Comparison of ENCODE assay signal across 15 cellular contexts in genomic region chr17:4648741-4649140, GRCh38. TPM values are rescaled to one million over a fixed set of nuclear protein-coding genes. Genes with fewer than 3 reads are reported as not detected.
DNase-seq lines count a peak whose midpoint lies in the region; ATAC-seq and TF ChIP-seq lines count a peak whose summit lies in the region.
"Had no signal": no experiment of that assay in that cellular context is flagged by ENCODE, and none has a peak within 500 bp of the region (broad histone marks: within the 10 kb centered on the region; RNA-seq: fewer than 3 reads in every experiment).

No MANE protein-coding gene starts in this region.

- no peaks in the 10 kb centered on the region for H3K9me2 ChIP-seq in hepatocyte (replicated peaks; ENCODE audit: insufficient read depth)

- 56% methylated on average over 2 of the region's 2 CpGs for WGBS in hepatocyte (ENCODE audit: low lambda C conversion rate, missing lambda C conversion rate)

- H3K27me3 ChIP-seq in hepatocyte, result no peaks in the 10 kb centered on the region
- H3K27me3 ChIP-seq: Peyer's patch, testis had no signal

- ATAC-seq in HG02763 (IDR thresholded peaks at IDR 0.05; ENCODE audit: unreplicated experiment), result no peak
- ATAC-seq: GM12878 had no signal

- H3K4me2 ChIP-seq in hepatocyte, result peak overlapping the region; percentile 21

- H4K20me1 ChIP-seq in hepatocyte (ENCODE audit: insufficient read depth, poor library complexity, severe bottlenecking), result no peaks in the 10 kb centered on the region

- POLR2A ChIA-PET in GM10248 (lab: Yijun Ruan, JAX), result no interaction called here

- DNase-seq in CD1c-positive myeloid dendritic cell (ENCODE audit: extremely low spot score), result peak; percentile 72
- DNase-seq in MV-4-11 (lab: John Stamatoyannopoulos, UW), result peak; percentile 85
- peak; percentile 99 for DNase-seq in NCI-H748 treated with DMSO at 0.1 percent for 48 hours (lab: John Stamatoyannopoulos, UW)
- DNase-seq in hepatocyte (ENCODE audit: low spot score), result peak; percentile 57
- no peak for DNase-seq in EL
- DNase-seq in hepatic stellate cell (ENCODE audit: low spot score), result no peak
- no peak for DNase-seq in GM10248 (ENCODE audit: extremely low spot score)
- DNase-seq: activated CD4-positive, alpha-beta T cell treated with anti-CD3 and anti-CD28 coated beads, Interleukin-2, amount 50 U/mL, for 4 hours; NCI-H187 treated with DMSO at 0.1 percent for 48 hours; testis had no signal

- H2AFZ ChIP-seq in hepatocyte, result no peak overlapping the region

- H3K4me3 ChIP-seq in hepatocyte, result no peak overlapping the region
- H3K4me3 ChIP-seq: GM12878, Peyer's patch, testis had no signal

- H3K27ac ChIP-seq in hepatocyte, result no peak overlapping the region
- H3K27ac ChIP-seq: Peyer's patch, testis had no signal

- H3K36me3 ChIP-seq in hepatocyte (replicated peaks; ENCODE audit: insufficient read depth, low read depth), result no peaks in the 10 kb centered on the region
- H3K36me3 ChIP-seq: Peyer's patch had no signal

- no peak for TF ChIP-seq CTCF in hepatocyte (IDR thresholded peaks at IDR 0.05; ENCODE audit: poor library complexity)
- TF ChIP-seq CTCF in GM10248 (IDR thresholded peaks at IDR 0.05; ENCODE audit: control extremely low read depth, extremely low read depth, low read depth, missing control alignments), result no peak

- H3K9me3 ChIP-seq in hepatocyte (ENCODE audit: low read depth), result no peaks in the 10 kb centered on the region
- H3K9me3 ChIP-seq: Peyer's patch, testis had no signal

- no peaks in the 10 kb centered on the region for H3K79me2 ChIP-seq in hepatocyte

- CTCF ChIA-PET in GM10248 (lab: Yijun Ruan, JAX), result interaction anchor here (0.8 to 2.9 kb wide), 4 partner anchors 8 to 38 kb away, joined by 3 to 8 read pairs (median 5); no protein-coding TSS in a partner anchor

- H3K4me1 ChIP-seq in hepatocyte (ENCODE audit: insufficient read depth), result no peaks in the 10 kb centered on the region
- H3K4me1 ChIP-seq: testis had no signal

RNA-seq across cellular contexts. Expression of gene ALOX15, which starts 7.3 kb away (rescaled TPM):
- 1.9 and 2.1 TPM in 2 replicates for total RNA-seq in hepatocyte
- 5.5 and 7.5 TPM in 2 replicates for polyA plus RNA-seq in hepatocyte
- total RNA-seq: fibroblast of lung, osteocyte, Peyer's patch had no signal
- polyA plus RNA-seq: fibroblast of lung had no signal

RNA-seq across cellular contexts. Expression of gene PELP1, which starts 55.2 kb away (rescaled TPM):
- total RNA-seq in hepatocyte, result 17.6 and 18.5 TPM in 2 replicates
- 35.2 and 42.9 TPM in 2 replicates for polyA plus RNA-seq in hepatocyte

Comparison
In these comparisons a context has a peak if more than half of its experiments do, and no peak if none do; other contexts are left out.
1. DNase-seq: peak in CD1c-positive myeloid dendritic cell (single experiment), MV-4-11 (single experiment), NCI-H748 treated with DMSO at 0.1 percent for 48 hours (single experiment) and hepatocyte (single experiment); none in EL (single experiment), hepatic stellate cell (single experiment) and GM10248 (single experiment).